Comparison of ENCODE assay signal across 1 cellular context in genomic region chr16:47888142-47888541, GRCh38.
A peak's percentile ranks its signal among the peaks of the same experiment; 100 is the strongest.
TF ChIP-seq lines count a peak whose summit lies in the region.

No MANE protein-coding gene starts in this region.

TF ChIP-seq in HepG2, 621 proteins besides CTCF, POLR2A, EP300 and RAD21 (continued from another document and continues in another):
- TF ChIP-seq, protein P1, sequence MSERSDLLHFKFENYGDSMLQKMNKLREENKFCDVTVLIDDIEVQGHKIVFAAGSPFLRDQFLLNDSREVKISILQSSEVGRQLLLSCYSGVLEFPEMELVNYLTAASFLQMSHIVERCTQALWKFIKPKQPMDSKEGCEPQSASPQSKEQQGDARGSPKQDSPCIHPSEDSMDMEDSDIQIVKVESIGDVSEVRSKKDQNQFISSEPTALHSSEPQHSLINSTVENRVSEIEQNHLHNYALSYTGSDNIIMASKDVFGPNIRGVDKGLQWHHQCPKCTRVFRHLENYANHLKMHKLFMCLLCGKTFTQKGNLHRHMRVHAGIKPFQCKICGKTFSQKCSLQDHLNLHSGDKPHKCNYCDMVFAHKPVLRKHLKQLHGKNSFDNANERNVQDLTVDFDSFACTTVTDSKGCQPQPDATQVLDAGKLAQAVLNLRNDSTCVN (CRISPR knock-in tag; IDR thresholded peaks at IDR 0.05; ENCODE audit: borderline replicate concordance), result no peak
- TF ChIP-seq ZBTB10 (CRISPR knock-in tag; IDR thresholded peaks at IDR 0.05; ENCODE audit: borderline replicate concordance) (no peak), ARID3A (IDR thresholded peaks at IDR 0.05; ENCODE audit: low read depth, low read length) (peak; percentile 55; the same call in 1 of the 2 replicates), SMAD3 (CRISPR knock-in tag; IDR thresholded peaks at IDR 0.05) (no peak), CAMTA2 (CRISPR knock-in tag; IDR thresholded peaks at IDR 0.05; ENCODE audit: borderline replicate concordance) (no peak), SNRNP70 (IDR thresholded peaks at IDR 0.05; ENCODE audit: low read depth, low read length) (no peak), NONO (IDR thresholded peaks at IDR 0.05) (no peak), NONO (CRISPR knock-in tag; conservative IDR thresholded peaks at IDR 0.05) (no peak), ZNF263 (CRISPR knock-in tag; IDR thresholded peaks at IDR 0.05) (no peak), ZBTB21 (CRISPR knock-in tag; IDR thresholded peaks at IDR 0.05) (no peak), MXD3 (CRISPR knock-in tag; IDR thresholded peaks at IDR 0.05) (no peak), HNF4G (IDR thresholded peaks at IDR 0.05; ENCODE audit: borderline replicate concordance, low read depth, low read length) (no peak), HNF4G (CRISPR knock-in tag; IDR thresholded peaks at IDR 0.05; ENCODE audit: borderline replicate concordance, low read depth) (no peak), PAF1 (CRISPR knock-in tag; IDR thresholded peaks at IDR 0.05) (no peak), ZNF496 (CRISPR knock-in tag; IDR thresholded peaks at IDR 0.05; ENCODE audit: insufficient replicate concordance) (no peak), DDIT3 (CRISPR knock-in tag; IDR thresholded peaks at IDR 0.05) (no peak), ZNF446 (CRISPR knock-in tag; IDR thresholded peaks at IDR 0.05) (no peak), SNAI1 (CRISPR knock-in tag; IDR thresholded peaks at IDR 0.05; ENCODE audit: borderline replicate concordance) (no peak), HMG20A (CRISPR knock-in tag; IDR thresholded peaks at IDR 0.05; ENCODE audit: borderline replicate concordance) (peak; percentile 63; the same call in 1 of the 2 replicates), ZNF773 (CRISPR knock-in tag; IDR thresholded peaks at IDR 0.05; ENCODE audit: borderline replicate concordance) (no peak), ZNF598 (CRISPR knock-in tag; IDR thresholded peaks at IDR 0.05; ENCODE audit: borderline replicate concordance) (no peak), TGIF2 (CRISPR knock-in tag; IDR thresholded peaks at IDR 0.05) (no peak), ZNF484 (CRISPR knock-in tag; IDR thresholded peaks at IDR 0.05; ENCODE audit: borderline replicate concordance, low read depth) (no peak), TRAFD1 (CRISPR knock-in tag; IDR thresholded peaks at IDR 0.05; ENCODE audit: borderline replicate concordance) (no peak), RELA (CRISPR knock-in tag; IDR thresholded peaks at IDR 0.05) (no peak), YEATS2 (CRISPR knock-in tag; IDR thresholded peaks at IDR 0.05; ENCODE audit: borderline replicate concordance) (no peak), ZNF441 (CRISPR knock-in tag; IDR thresholded peaks at IDR 0.05; ENCODE audit: borderline replicate concordance) (no peak), PLSCR1 (CRISPR knock-in tag; IDR thresholded peaks at IDR 0.05; ENCODE audit: borderline replicate concordance) (no peak), SPEN (CRISPR knock-in tag; IDR thresholded peaks at IDR 0.05; ENCODE audit: low read depth) (no peak), AHDC1 (CRISPR knock-in tag; IDR thresholded peaks at IDR 0.05; ENCODE audit: borderline replicate concordance) (0 out of 2 replicates have a peak, but pooled peaks have one; percentile 34), ELF3 (CRISPR knock-in tag; IDR thresholded peaks at IDR 0.05) (0 out of 2 replicates have a peak, but pooled peaks have one; percentile 43), RBAK (CRISPR knock-in tag; IDR thresholded peaks at IDR 0.05) (no peak), NR2F1 (CRISPR knock-in tag; IDR thresholded peaks at IDR 0.05) (peak in 1 of 2 experiments; percentile 39; a peak in 1 of 4 replicates), NPAS2 (CRISPR knock-in tag; IDR thresholded peaks at IDR 0.05; ENCODE audit: borderline replicate concordance) (no peak), ARHGAP35 (CRISPR knock-in tag; IDR thresholded peaks at IDR 0.05; ENCODE audit: borderline replicate concordance) (no peak), MED13 (CRISPR knock-in tag; IDR thresholded peaks at IDR 0.05) (no peak), NCOA1 (CRISPR knock-in tag; IDR thresholded peaks at IDR 0.05) (no peak), TEAD3 (CRISPR knock-in tag; optimal IDR thresholded peaks at IDR 0.05; ENCODE audit: borderline replicate concordance) (peak; percentile 98), CBX5 (CRISPR knock-in tag; IDR thresholded peaks at IDR 0.05; ENCODE audit: borderline replicate concordance) (no peak), TBX2 (CRISPR knock-in tag; IDR thresholded peaks at IDR 0.05; ENCODE audit: borderline replicate concordance) (no peak), ZNF589 (CRISPR knock-in tag; conservative IDR thresholded peaks at IDR 0.05) (no peak), ZNF564 (CRISPR knock-in tag; IDR thresholded peaks at IDR 0.05) (no peak), SP140L (CRISPR knock-in tag; IDR thresholded peaks at IDR 0.05; ENCODE audit: borderline replicate concordance) (no peak), KDM1A (CRISPR knock-in tag; IDR thresholded peaks at IDR 0.05) (no peak)
- TF ChIP-seq, protein P2, sequence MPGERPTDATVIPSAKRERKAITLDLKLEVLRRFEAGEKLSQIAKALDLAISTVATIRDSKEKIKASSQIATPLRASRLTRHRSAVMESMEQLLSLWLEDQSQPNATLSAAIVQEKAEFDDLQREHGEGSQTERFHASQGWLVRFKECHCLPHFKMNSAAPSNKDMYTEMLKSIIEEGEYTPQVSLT (CRISPR knock-in tag; IDR thresholded peaks at IDR 0.05; ENCODE audit: borderline replicate concordance, low read depth), result no peak
- TF ChIP-seq, protein P3, sequence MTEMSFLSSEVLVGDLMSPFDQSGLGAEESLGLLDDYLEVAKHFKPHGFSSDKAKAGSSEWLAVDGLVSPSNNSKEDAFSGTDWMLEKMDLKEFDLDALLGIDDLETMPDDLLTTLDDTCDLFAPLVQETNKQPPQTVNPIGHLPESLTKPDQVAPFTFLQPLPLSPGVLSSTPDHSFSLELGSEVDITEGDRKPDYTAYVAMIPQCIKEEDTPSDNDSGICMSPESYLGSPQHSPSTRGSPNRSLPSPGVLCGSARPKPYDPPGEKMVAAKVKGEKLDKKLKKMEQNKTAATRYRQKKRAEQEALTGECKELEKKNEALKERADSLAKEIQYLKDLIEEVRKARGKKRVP (CRISPR knock-in tag; IDR thresholded peaks at IDR 0.05), result peak in 1 of 2 experiments; percentile 40; a peak in 1 of 4 replicates
- TF ChIP-seq, protein P4, sequence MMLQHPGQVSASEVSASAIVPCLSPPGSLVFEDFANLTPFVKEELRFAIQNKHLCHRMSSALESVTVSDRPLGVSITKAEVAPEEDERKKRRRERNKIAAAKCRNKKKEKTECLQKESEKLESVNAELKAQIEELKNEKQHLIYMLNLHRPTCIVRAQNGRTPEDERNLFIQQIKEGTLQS (CRISPR knock-in tag; IDR thresholded peaks at IDR 0.05), result peak; percentile 67
